Comparison of ENCODE assay signal across 24 cellular contexts in the genomic region with DNA sequence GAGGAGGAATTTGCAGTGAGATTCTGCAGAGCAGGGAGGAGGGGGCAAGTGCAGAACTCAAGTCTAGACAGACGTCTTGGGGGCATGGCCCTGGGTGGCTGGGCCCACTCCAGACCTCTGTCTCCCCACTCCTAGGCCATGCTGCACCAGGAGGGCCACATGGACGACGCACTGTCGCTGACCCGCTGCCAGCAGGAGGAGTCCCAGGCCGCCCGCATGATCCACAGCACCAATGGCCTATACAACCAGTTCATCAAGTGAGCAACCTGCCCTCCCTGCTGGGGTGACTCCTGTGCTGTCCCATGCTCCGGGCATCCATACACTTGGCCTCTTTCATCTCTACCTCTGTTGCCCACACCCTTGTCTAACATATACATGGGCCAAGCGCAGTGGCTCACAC. TPM values are rescaled to one million over a fixed set of nuclear protein-coding genes. Genes with fewer than 3 reads are reported as not detected.
A peak's percentile ranks its signal among the peaks of the same experiment; 100 is the strongest.
DNase-seq lines count a peak whose midpoint lies in the region; ATAC-seq, FAIRE-seq and TF ChIP-seq lines count a peak whose summit lies in the region.
"Had no signal": no experiment of that assay in that cellular context is flagged by ENCODE, and none has a peak within 500 bp of the region (broad histone marks: within the 10 kb centered on the region; RNA-seq: fewer than 3 reads in every experiment).

No MANE protein-coding gene starts in this region.

- H4K20me1 ChIP-seq in K562 (replicated peaks; ENCODE audit: control insufficient read depth, insufficient read depth, low read length) = no peaks in the 10 kb centered on the region
- H4K20me1 ChIP-seq: BLaER1 treated with 17β-estradiol and CSF1 and Interleukin-3, amounts not matched to agents 10 nM and 100 nM had no signal

- POLR2A ChIA-PET in K562 (lab: Yijun Ruan, JAX) = interaction anchor here (1.3 to 1.6 kb wide), 3 partner anchors 12 to 49 kb away, joined by 3 to 4 read pairs (median 4); a partner anchor contains a TSS

- H3K4me1 Mint-ChIP-seq in activated naive CD8-positive, alpha-beta T cell treated with anti-CD3 and anti-CD28 coated beads, Interleukin-2, amount 50 U/mL, for 24 hours = peaks cover 3% of the 10 kb centered on the region
- H3K4me1 Mint-ChIP-seq in activated naive CD8-positive, alpha-beta T cell treated with anti-CD3 and anti-CD28 coated beads for 36 hours = no peaks in the 10 kb centered on the region
- H3K4me1 Mint-ChIP-seq: B cell had no signal

- FAIRE-seq in K562 (lab: Jason Lieb, UNC) = peak; percentile 69
- FAIRE-seq: GM12892, GM18507, H1 had no signal

- H3K4me2 ChIP-seq in K562 (ENCODE audit: insufficient read depth, low read length) = no peak overlapping the region
- H3K4me2 ChIP-seq: BLaER1 treated with 17β-estradiol and CSF1 and Interleukin-3, amounts not matched to agents 10 nM and 100 nM had no signal

- 0 out of 6 replicates have a peak, but pooled peaks of 1 of the 3 experiments have one; percentile 4 for TF ChIP-seq CTCF in K562 (IDR thresholded peaks at IDR 0.05 in 2 of 3, conservative IDR thresholded peaks at IDR 0.05 in 1 of 3; ENCODE audit: insufficient read depth in 2 of 3, low read depth in 1 of 3, low read length in 3 of 3)
- TF ChIP-seq CTCF in psoas muscle (IDR thresholded peaks at IDR 0.05) = no peak

- WGBS in K562 (ENCODE audit: insufficient coverage, low coverage, missing lambda C conversion rate) = 93% methylated on average over 8 of the region's 9 CpGs
- WGBS in psoas muscle, 3 donors = 75 to 88% (median 82%) methylated on average over 7 to 9 of the region's 9 CpGs

- H3K27me3 ChIP-seq in H7 (ENCODE audit: control insufficient read depth, insufficient read depth, low read length) (peaks cover 1% of the 10 kb centered on the region; the same call in 1 of the 2 replicates), K562 (ENCODE audit: control insufficient read depth in 2 of 2, insufficient read depth in 2 of 2, low read length in 2 of 2) (no peaks in the 10 kb centered on the region), psoas muscle (ENCODE audit: insufficient read depth in 3 of 3, low read length in 2 of 3) (no peaks in the 10 kb centered on the region)
- H3K27me3 ChIP-seq: BLaER1 treated with 17β-estradiol and CSF1 and Interleukin-3, amounts not matched to agents 10 nM and 100 nM had no signal

- H3K4me3 ChIP-seq in H7 (ENCODE audit: insufficient read depth, low read depth, low read length) (no peak overlapping the region), K562 (no peak overlapping the region), psoas muscle (no peak overlapping the region)
- H3K4me3 ChIP-seq: BLaER1 treated with 17β-estradiol and CSF1 and Interleukin-3, amounts not matched to agents 10 nM and 100 nM; HAP-1 had no signal

- TF ChIP-seq POLR2A in K562 (conservative IDR thresholded peaks at IDR 0.05) = no peak

- H3K27me3 Mint-ChIP-seq in activated naive CD8-positive, alpha-beta T cell treated with anti-CD3 and anti-CD28 coated beads, Interleukin-2, amount 50 U/mL, for 24 hours = peaks cover 13% of the 10 kb centered on the region
- no peaks in the 10 kb centered on the region for H3K27me3 Mint-ChIP-seq in activated naive CD8-positive, alpha-beta T cell treated with anti-CD3 and anti-CD28 coated beads for 36 hours

- no peaks in the 10 kb centered on the region for H3K9me3 Mint-ChIP-seq in activated naive CD8-positive, alpha-beta T cell treated with anti-CD3 and anti-CD28 coated beads, Interleukin-2, amount 50 U/mL, for 24 hours
- H3K9me3 Mint-ChIP-seq in activated naive CD8-positive, alpha-beta T cell treated with anti-CD3 and anti-CD28 coated beads for 36 hours = no peaks in the 10 kb centered on the region
- H3K9me3 Mint-ChIP-seq: CD8-positive, alpha-beta T cell had no signal

- H3K9me3 ChIP-seq in K562 (replicated peaks; ENCODE audit: control insufficient read depth, insufficient read depth, low read depth, low read length) (no peaks in the 10 kb centered on the region), psoas muscle (no peaks in the 10 kb centered on the region)
- H3K9me3 ChIP-seq: HAP-1 had no signal

- BruUV-seq in K562 (replicated peaks; lab: Mats Ljungman, UMichigan) = no TSS peak

- no peaks in the 10 kb centered on the region for H3K79me2 ChIP-seq in K562 (ENCODE audit: control insufficient read depth, insufficient read depth, low read length)

- in situ Hi-C loops in K562 (cut with MboI) = no loop called here

- H3K4me1 ChIP-seq in K562 (replicated peaks in 1 of 2; ENCODE audit: control insufficient read depth in 2 of 2, insufficient read depth in 2 of 2, low read length in 2 of 2) = peaks cover 5 to 26% of the 10 kb centered on the region in 2 experiments
- peaks cover 5% of the 10 kb centered on the region for H3K4me1 ChIP-seq in psoas muscle
- H3K4me1 ChIP-seq: BLaER1 treated with 17β-estradiol and CSF1 and Interleukin-3, amounts not matched to agents 10 nM and 100 nM; HAP-1 had no signal

- H3K36me3 ChIP-seq in H7 (replicated peaks; ENCODE audit: control insufficient read depth, insufficient read depth, low read length) (peaks cover 20% of the 10 kb centered on the region), K562 (ENCODE audit: control insufficient read depth, insufficient read depth, low read length) (peaks cover 29% of the 10 kb centered on the region; the same call in 1 of the 3 replicates), psoas muscle (ENCODE audit: insufficient read depth in 1 of 2, low read depth in 1 of 2) (peaks cover 0 to 99% of the 10 kb centered on the region in 2 donors)
- H3K36me3 ChIP-seq: HAP-1 had no signal

- intact Hi-C loops in K562 (cut with micrococcal nuclease) = no loop called here
- intact Hi-C loops in psoas muscle (cut with DNase I) = no loop called here

- H2AFZ ChIP-seq in K562 (ENCODE audit: low read depth, low read length) = no peak overlapping the region

- no peaks in the 10 kb centered on the region for H3K36me3 Mint-ChIP-seq in activated naive CD8-positive, alpha-beta T cell treated with anti-CD3 and anti-CD28 coated beads, Interleukin-2, amount 50 U/mL, for 24 hours (ENCODE audit: low read depth)
- H3K36me3 Mint-ChIP-seq in activated naive CD8-positive, alpha-beta T cell treated with anti-CD3 and anti-CD28 coated beads for 36 hours = no peaks in the 10 kb centered on the region
- H3K36me3 Mint-ChIP-seq: CD8-positive, alpha-beta T cell had no signal

- peak overlapping the region in 1 of 2 experiments; percentile 49; a peak in 2 of 4 replicates for H3K9ac ChIP-seq in K562 (ENCODE audit: insufficient read depth in 1 of 2, low read depth in 2 of 2, low read length in 2 of 2)
- H3K9ac ChIP-seq: BLaER1 treated with 17β-estradiol and CSF1 and Interleukin-3, amounts not matched to agents 10 nM and 100 nM had no signal

- CTCF ChIA-PET in K562 (lab: Yijun Ruan, JAX; ENCODE audit: low intra/inter-chr PET ratio) = no interaction called here

- H3K9me1 ChIP-seq in K562 (ENCODE audit: control insufficient read depth, insufficient read depth, low read length) = no peaks in the 10 kb centered on the region

- peak; percentile 17 for ATAC-seq in activated naive CD8-positive, alpha-beta T cell treated with anti-CD3 and anti-CD28 coated beads, Interleukin-2, amount 50 U/mL, for 24 hours
- ATAC-seq in K562 = no peak
- ATAC-seq in psoas muscle = peak in 2 of 4 donors; percentile 1 to 4
- ATAC-seq in GM21526 (IDR thresholded peaks at IDR 0.05; ENCODE audit: low FRiP score, unreplicated experiment) = no peak
- ATAC-seq: CD8-positive, alpha-beta T cell had no signal

- TF ChIP-seq EP300 in K562 (IDR thresholded peaks at IDR 0.05; ENCODE audit: low read length) = no peak

- DNase-seq in activated naive CD8-positive, alpha-beta T cell treated with anti-CD3 and anti-CD28 coated beads, Interleukin-2, amount 50 U/mL, for 24 hours = no peak
- DNase-seq in activated naive CD8-positive, alpha-beta T cell treated with anti-CD3 and anti-CD28 coated beads for 36 hours = no peak
- DNase-seq in H7 (peak; percentile 56), K562 (ENCODE audit: extremely low read depth in 1 of 4, low spot score in 3 of 4) (no peak), psoas muscle (no peak), NCI-H1092 (lab: John Stamatoyannopoulos, UW) (no peak)
- DNase-seq in stimulated activated CD4-positive, alpha-beta T cell treated with anti-CD3 and anti-CD28 coated beads, Interleukin-15, amount 100 ng/mL, for 24 hours = no peak
- DNase-seq: 8988T; CD8-positive, alpha-beta T cell; COR-L47; DMS 273 treated with DMSO at 0.1 percent for 48 hours; DMS79; GDM1; IMR-90; KBM-7 had no signal

- H3K27ac Mint-ChIP-seq in activated naive CD8-positive, alpha-beta T cell treated with anti-CD3 and anti-CD28 coated beads, Interleukin-2, amount 50 U/mL, for 24 hours = no peak overlapping the region
- no peak overlapping the region for H3K27ac Mint-ChIP-seq in activated naive CD8-positive, alpha-beta T cell treated with anti-CD3 and anti-CD28 coated beads for 36 hours
- H3K27ac Mint-ChIP-seq: B cell; CD8-positive, alpha-beta T cell had no signal

- H3K4me3 Mint-ChIP-seq in activated naive CD8-positive, alpha-beta T cell treated with anti-CD3 and anti-CD28 coated beads, Interleukin-2, amount 50 U/mL, for 24 hours = no peak overlapping the region
- H3K4me3 Mint-ChIP-seq in activated naive CD8-positive, alpha-beta T cell treated with anti-CD3 and anti-CD28 coated beads for 36 hours = no peak overlapping the region
- H3K4me3 Mint-ChIP-seq: B cell; CD8-positive, alpha-beta T cell had no signal

- TF ChIP-seq RAD21 in K562 (CRISPR knock-in tag; conservative IDR thresholded peaks at IDR 0.05 in 1 of 2, IDR thresholded peaks at IDR 0.05 in 1 of 2) = no peak

- no peak overlapping the region for H3K27ac ChIP-seq in K562 (ENCODE audit: extremely low read depth, low read depth, low read length)
- H3K27ac ChIP-seq in psoas muscle = peak overlapping the region; percentile 68
- H3K27ac ChIP-seq: BLaER1 treated with 17β-estradiol and CSF1 and Interleukin-3, amounts not matched to agents 10 nM and 100 nM had no signal

RNA-seq across cellular contexts. Expression of a gene that starts 18.1 kb away (rescaled TPM):
- under 1 TPM; 0.19 to 0.28 TPM for total RNA-seq in activated naive CD8-positive, alpha-beta T cell treated with anti-CD3 and anti-CD28 coated beads for 36 hours
- total RNA-seq in H7 (2014; rRNA removed; shearing (Covaris generic)) = 17.9 and 25.5 TPM in 2 replicates
- 52.1 and 114 TPM in 2 replicates for total RNA-seq in K562 (2011; cell fraction: chromatin; rRNA removed; ENCODE audit: low replicate concordance)
- total RNA-seq in K562 (2011; cell fraction: nucleolus; rRNA removed) = 41.3 and 44.4 TPM in 2 replicates
- total RNA-seq in K562 (2011; cell fraction: nucleoplasm; rRNA removed) = 47.0 and 64.5 TPM in 2 replicates
- total RNA-seq in K562 (2014; rRNA removed) (4.6 and 5.1 TPM in 2 replicates), K562 (2014; rRNA removed; fragmentation: Illumina TruSeq; extraction: Trizol) (2.3 and 2.9 TPM in 2 replicates), K562 (2015; rRNA removed; fragmentation: Illumina TruSeq; extraction: Trizol) (2.7 and 3.1 TPM in 2 replicates), K562 (2021) (5.3 and 7.4 TPM in 2 replicates), psoas muscle (1,000 to 10,000 TPM in 2 of 4 donors, 100 to 1,000 TPM in 2; 572 to 1,211 (median 883) TPM)
- polyA plus RNA-seq in K562 (2011; rRNA removed) (3.0 and 3.7 TPM in 2 replicates), K562 (2014; fragmentation: Illumina TruSeq; extraction: Trizol) (6.0 and 7.4 TPM in 2 replicates), K562 (2014; fragmentation: Nextera tagmentation; extraction: Ambion mirVana) (under 1 TPM; 0.11 to 0.58 TPM), K562 (2014; rRNA removed) (5.6 and 6.6 TPM in 2 replicates), psoas muscle (100 to 1,000 TPM in 2 of 3 donors, 10 to 100 TPM in 1; 56.0 to 278 (median 122) TPM)
- polyA plus RNA-seq in K562 (2011; cell fraction: cytosol; rRNA removed) = 3.6 and 4.2 TPM in 2 replicates
- 23.2 and 44.6 TPM in 2 replicates for polyA plus RNA-seq in K562 (2011; cell fraction: nucleus; rRNA removed)
- 6.7 and 7.4 TPM in 2 replicates for polyA plus RNA-seq in K562 (2012)
- polyA minus RNA-seq in K562 (2011; rRNA and poly(A)+ RNA removed) = 2.7 and 10.5 TPM in 2 replicates
- 3.2 and 9.9 TPM in 2 replicates for polyA minus RNA-seq in K562 (2011; cell fraction: cytosol; rRNA and poly(A)+ RNA removed)
- 9.3 and 13.7 TPM in 2 replicates for polyA minus RNA-seq in K562 (2011; cell fraction: nucleus; rRNA and poly(A)+ RNA removed)
- total RNA-seq: HT1080, IMR-90 had no signal
- polyA plus RNA-seq: IMR-90 had no signal

RNA-seq across cellular contexts. Expression of a gene that starts 25.6 kb away (rescaled TPM):
- under 1 TPM; 0.22 to 0.23 TPM for total RNA-seq in activated naive CD8-positive, alpha-beta T cell treated with anti-CD3 and anti-CD28 coated beads for 36 hours
- 1.2 and 2.1 TPM in 2 replicates for total RNA-seq in H7 (2014; rRNA removed; shearing (Covaris generic))
- 5.4 and 14.4 TPM in 2 replicates for total RNA-seq in K562 (2011; cell fraction: chromatin; rRNA removed; ENCODE audit: low replicate concordance)
- 6.4 and 8.8 TPM in 2 replicates for total RNA-seq in K562 (2011; cell fraction: nucleolus; rRNA removed)
- total RNA-seq in K562 (2011; cell fraction: nucleoplasm; rRNA removed) = 5.6 and 10.2 TPM in 2 replicates
- total RNA-seq in K562 (2014; rRNA removed) (2.8 and 3.8 TPM in 2 replicates), K562 (2014; rRNA removed; fragmentation: Illumina TruSeq; extraction: Trizol) (1.1 TPM in 2 replicates), K562 (2015; rRNA removed; fragmentation: Illumina TruSeq; extraction: Trizol) (3.5 and 3.8 TPM in 2 replicates), K562 (2021) (3.9 TPM in 2 replicates), psoas muscle (1 to 10 TPM in 1 of 4 donors, under 1 TPM in 3; 0.44 to 2.0 (median 0.80) TPM)
- polyA plus RNA-seq in K562 (2011; rRNA removed) (4.5 and 11.4 TPM in 2 replicates), K562 (2014; fragmentation: Illumina TruSeq; extraction: Trizol) (4.4 and 4.8 TPM in 2 replicates), K562 (2014; fragmentation: Nextera tagmentation; extraction: Ambion mirVana) (under 1 TPM; 0.39 to 0.55 TPM), K562 (2014; rRNA removed) (3.4 and 4.6 TPM in 2 replicates), psoas muscle (under 1 TPM; 0.17 to 0.31 (median 0.25) TPM)
- polyA plus RNA-seq in K562 (2011; cell fraction: cytosol; rRNA removed) = 11.2 and 13.0 TPM in 2 replicates
- 23.4 and 27.1 TPM in 2 replicates for polyA plus RNA-seq in K562 (2011; cell fraction: nucleus; rRNA removed)
- polyA plus RNA-seq in K562 (2012) = 5.5 and 22.2 TPM in 2 replicates
- 1.8 and 2.5 TPM in 2 replicates for polyA minus RNA-seq in K562 (2011; rRNA and poly(A)+ RNA removed)
- polyA minus RNA-seq in K562 (2011; cell fraction: cytosol; rRNA and poly(A)+ RNA removed) = 4.3 and 6.2 TPM in 2 replicates
- 3.0 and 5.6 TPM in 2 replicates for polyA minus RNA-seq in K562 (2011; cell fraction: nucleus; rRNA and poly(A)+ RNA removed)
- total RNA-seq: CD8-positive, alpha-beta T cell; Daoy; HT1080; IMR-90 had no signal
- polyA plus RNA-seq: IMR-90 had no signal

RNA-seq across cellular contexts. Expression of a gene that starts 48.7 kb away (rescaled TPM):
- 1 to 10 TPM; 8.1 to 9.3 TPM for total RNA-seq in activated naive CD8-positive, alpha-beta T cell treated with anti-CD3 and anti-CD28 coated beads for 36 hours
- 4.6 and 6.4 TPM in 2 replicates for total RNA-seq in H7 (2014; rRNA removed; shearing (Covaris generic))
- total RNA-seq in K562 (2011; cell fraction: chromatin; rRNA removed; ENCODE audit: low replicate concordance) = 20.3 and 72.0 TPM in 2 replicates
- 76.2 and 91.1 TPM in 2 replicates for total RNA-seq in K562 (2011; cell fraction: nucleolus; rRNA removed)
- 41.2 and 45.5 TPM in 2 replicates for total RNA-seq in K562 (2011; cell fraction: nucleoplasm; rRNA removed)
- 28.3 and 31.2 TPM in 2 replicates for total RNA-seq in K562 (2014; rRNA removed)
- 6.8 and 7.2 TPM in 2 replicates for total RNA-seq in K562 (2014; rRNA removed; fragmentation: Illumina TruSeq; extraction: Trizol)
- total RNA-seq in K562 (2015; rRNA removed; fragmentation: Illumina TruSeq; extraction: Trizol) = 12.6 and 13.7 TPM in 2 replicates
- 26.0 and 26.7 TPM in 2 replicates for total RNA-seq in K562 (2021)
- 16.0 and 22.7 TPM in 2 replicates for polyA plus RNA-seq in K562 (2011; rRNA removed)
- 25.2 and 53.5 TPM in 2 replicates for polyA plus RNA-seq in K562 (2011; cell fraction: cytosol; rRNA removed)
- 72.4 and 115 TPM in 2 replicates for polyA plus RNA-seq in K562 (2011; cell fraction: nucleus; rRNA removed)
- 18.2 and 37.7 TPM in 2 replicates for polyA plus RNA-seq in K562 (2012)
- polyA plus RNA-seq in K562 (2014; fragmentation: Illumina TruSeq; extraction: Trizol) = 9.6 and 13.1 TPM in 2 replicates
- 1 to 10 TPM; 1.7 to 4.3 TPM for polyA plus RNA-seq in K562 (2014; fragmentation: Nextera tagmentation; extraction: Ambion mirVana)
- polyA plus RNA-seq in K562 (2014; rRNA removed) = 40.8 and 43.8 TPM in 2 replicates
- polyA minus RNA-seq in K562 (2011; rRNA and poly(A)+ RNA removed) = 3.4 and 5.0 TPM in 2 replicates
- 17.2 and 20.5 TPM in 2 replicates for polyA minus RNA-seq in K562 (2011; cell fraction: cytosol; rRNA and poly(A)+ RNA removed)
- polyA minus RNA-seq in K562 (2011; cell fraction: nucleus; rRNA and poly(A)+ RNA removed) = 17.5 and 23.6 TPM in 2 replicates
- total RNA-seq in psoas muscle = 1 to 10 TPM; 1.1 to 4.5 (median 1.4) TPM
- polyA plus RNA-seq in psoas muscle = 1 to 10 TPM; 1.4 to 6.6 (median 1.8) TPM

Comparison
In these comparisons a context has a peak if more than half of its experiments do, and no peak if none do; other contexts are left out.
1. RNA of a gene that starts 18.1 kb away (total RNA-seq): 572 to 1,211 TPM in psoas muscle; 17.9 to 25.5 TPM in H7, 2.3 to 114 TPM in K562 and 0.19 to 0.28 TPM in activated naive CD8-positive, alpha-beta T cell treated with anti-CD3 and anti-CD28 coated beads for 36 hours; every median in the first group is over 4 times any median in the second.